11 cellular contexts compared by ENCODE assay signal in the genomic region with DNA sequence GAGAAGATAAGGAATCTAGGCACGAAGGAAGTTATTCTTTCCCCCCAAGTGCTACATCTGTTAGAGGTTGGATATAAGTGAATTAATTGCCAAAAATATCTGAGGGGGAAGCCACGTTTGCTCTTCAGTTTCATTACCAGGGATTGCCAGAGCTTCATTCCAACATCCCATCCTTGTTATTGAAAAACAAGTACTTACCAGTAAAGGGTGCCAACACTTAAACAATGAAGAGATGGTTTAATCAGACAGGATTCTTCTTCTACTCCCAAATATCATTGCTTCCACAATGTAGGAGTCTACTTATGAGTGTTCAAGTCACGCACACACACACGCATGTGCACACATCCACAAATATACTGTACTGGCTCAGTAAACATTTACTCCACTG.
DNase-seq lines count a peak whose midpoint lies in the region; ATAC-seq, FAIRE-seq and TF ChIP-seq lines count a peak whose summit lies in the region.
"Had no signal": no experiment of that assay in that cellular context is flagged by ENCODE, and none has a peak within 500 bp of the region (broad histone marks: within the 10 kb centered on the region; RNA-seq: fewer than 3 reads in every experiment).

No MANE protein-coding gene starts in this region.

- H3K9me1 ChIP-seq in keratinocyte (ENCODE audit: control insufficient read depth, extremely low read depth, insufficient read depth, low read length) = no peaks in the 10 kb centered on the region

- H3K4me3 ChIP-seq in left ventricle myocardium inferior = no peak overlapping the region
- peak overlapping the region in 2 of 3 experiments; percentile 29 to 43 for H3K4me3 ChIP-seq in keratinocyte (ENCODE audit: control insufficient read depth in 2 of 3, extremely low read depth in 1 of 3, insufficient read depth in 2 of 3, low read depth in 1 of 3, low read length in 3 of 3)

- peak overlapping the region; percentile 31 for H3K27ac ChIP-seq in left ventricle myocardium inferior (replicated peaks)
- H3K27ac ChIP-seq in keratinocyte (ENCODE audit: control insufficient read depth, insufficient read depth, low read length) = peak overlapping the region; percentile 40
- H3K27ac ChIP-seq: C4-2B, parathyroid adenoma had no signal

- H3K36me3 ChIP-seq in left ventricle myocardium inferior (no peaks in the 10 kb centered on the region), keratinocyte (ENCODE audit: control insufficient read depth in 2 of 2, extremely low read depth in 1 of 2, insufficient read depth in 2 of 2, low read length in 2 of 2) (no peaks in the 10 kb centered on the region)

- peak overlapping the region; percentile 68 for H2AFZ ChIP-seq in keratinocyte (ENCODE audit: control insufficient read depth, low read length)
- H2AFZ ChIP-seq: parathyroid adenoma had no signal

- peaks cover 17% of the 10 kb centered on the region for H3K9me3 Mint-ChIP-seq in activated T-helper 1 cell treated with anti-CD3 and anti-CD28 coated beads, Interleukin-12 subunit alpha, Interleukin-12 subunit beta, Interleukin-2, Interleukin-4 antibody, amounts not matched to agents 30 ng/mL and 10 ng/mL and 1 ng/mL, durations not matched to agents 14 hours and 24 hours and 36 hours

- no peaks in the 10 kb centered on the region for H4K20me1 ChIP-seq in keratinocyte (ENCODE audit: control insufficient read depth, extremely low read depth, insufficient read depth, low read length)

- peak overlapping the region; percentile 86 for H3K4me2 ChIP-seq in keratinocyte (ENCODE audit: control insufficient read depth, extremely low read depth, insufficient read depth, low read depth, low read length)

- no peaks in the 10 kb centered on the region for H3K79me2 ChIP-seq in keratinocyte (ENCODE audit: control insufficient read depth, insufficient read depth, low read length)
- H3K79me2 ChIP-seq: parathyroid adenoma had no signal

- H3K27ac Mint-ChIP-seq in activated T-helper 1 cell treated with anti-CD3 and anti-CD28 coated beads, Interleukin-12 subunit alpha, Interleukin-12 subunit beta, Interleukin-2, Interleukin-4 antibody, amounts not matched to agents 30 ng/mL and 10 ng/mL and 1 ng/mL, durations not matched to agents 14 hours and 24 hours and 36 hours = peak overlapping the region; percentile 100

- H3K27me3 ChIP-seq in left ventricle myocardium inferior (ENCODE audit: low read depth) (peaks cover 14% of the 10 kb centered on the region), keratinocyte (ENCODE audit: control insufficient read depth, extremely low read depth, insufficient read depth, low read length) (no peaks in the 10 kb centered on the region)

- H3K36me3 Mint-ChIP-seq in activated T-helper 1 cell treated with anti-CD3 and anti-CD28 coated beads, Interleukin-12 subunit alpha, Interleukin-12 subunit beta, Interleukin-2, Interleukin-4 antibody, amounts not matched to agents 30 ng/mL and 10 ng/mL and 1 ng/mL, durations not matched to agents 14 hours and 24 hours and 36 hours (ENCODE audit: low read depth) = peaks cover 30% of the 10 kb centered on the region

- peak overlapping the region; percentile 38 for H3K4me3 Mint-ChIP-seq in activated T-helper 1 cell treated with anti-CD3 and anti-CD28 coated beads, Interleukin-12 subunit alpha, Interleukin-12 subunit beta, Interleukin-2, Interleukin-4 antibody, amounts not matched to agents 30 ng/mL and 10 ng/mL and 1 ng/mL, durations not matched to agents 14 hours and 24 hours and 36 hours

- H3K27me3 Mint-ChIP-seq in activated T-helper 1 cell treated with anti-CD3 and anti-CD28 coated beads, Interleukin-12 subunit alpha, Interleukin-12 subunit beta, Interleukin-2, Interleukin-4 antibody, amounts not matched to agents 30 ng/mL and 10 ng/mL and 1 ng/mL, durations not matched to agents 14 hours and 24 hours and 36 hours (ENCODE audit: insufficient read depth) = no peaks in the 10 kb centered on the region

- TF ChIP-seq CTCF in left ventricle myocardium inferior (IDR thresholded peaks at IDR 0.05; ENCODE audit: borderline replicate concordance) (no peak), keratinocyte (optimal IDR thresholded peaks at IDR 0.05 in 1 of 3, IDR thresholded peaks at IDR 0.05 in 1 of 3, conservative IDR thresholded peaks at IDR 0.05 in 1 of 3; ENCODE audit: extremely low read depth in 1 of 3, insufficient read depth in 2 of 3, low read length in 3 of 3) (no peak)

- no peak for FAIRE-seq in keratinocyte (lab: Jason Lieb, UNC)

- H3K4me1 ChIP-seq in left ventricle myocardium inferior (peaks cover 7% of the 10 kb centered on the region), keratinocyte (ENCODE audit: control insufficient read depth, extremely low read depth, insufficient read depth, low read length) (peaks cover 17% of the 10 kb centered on the region)
- H3K4me1 ChIP-seq: parathyroid adenoma had no signal

- dilution Hi-C loops in keratinocyte (cut with MboI; ENCODE audit: extremely low pct_ligation_motif_present, low sequenced_read_pairs) = no loop called here

- peaks cover 94% of the 10 kb centered on the region for H3K4me1 Mint-ChIP-seq in activated T-helper 1 cell treated with anti-CD3 and anti-CD28 coated beads, Interleukin-12 subunit alpha, Interleukin-12 subunit beta, Interleukin-2, Interleukin-4 antibody, amounts not matched to agents 30 ng/mL and 10 ng/mL and 1 ng/mL, durations not matched to agents 14 hours and 24 hours and 36 hours (ENCODE audit: low read depth)

- no peak overlapping the region for H3K9ac ChIP-seq in keratinocyte (ENCODE audit: control insufficient read depth, extremely low read depth, insufficient read depth, low read length)
- H3K9ac ChIP-seq: parathyroid adenoma had no signal

- peaks cover 17% of the 10 kb centered on the region for H3K9me3 ChIP-seq in left ventricle myocardium inferior (replicated peaks)
- no peaks in the 10 kb centered on the region for H3K9me3 ChIP-seq in keratinocyte (ENCODE audit: control insufficient read depth, low read depth, low read length)

- no peak for DNase-seq in left ventricle myocardium inferior
- no peak for DNase-seq in cardiac septum (ENCODE audit: low spot score)
- DNase-seq in activated T-helper 1 cell treated with anti-CD3 and anti-CD28 coated beads, Interleukin-12 subunit alpha, Interleukin-12 subunit beta, Interleukin-2, Interleukin-4 antibody, amounts not matched to agents 30 ng/mL and 10 ng/mL and 1 ng/mL, durations not matched to agents 14 hours and 24 hours and 36 hours (ENCODE audit: low spot score) = no peak
- no peak for DNase-seq in keratinocyte (ENCODE audit: low read depth, low spot score)
- DNase-seq in NCI-H2227 (lab: John Stamatoyannopoulos, UW; ENCODE audit: unreplicated experiment) = no peak
- DNase-seq: left ventricle myocardium superior had no signal

- intact Hi-C loops in left ventricle myocardium inferior (cut with micrococcal nuclease) = loop anchor here (10.0 kb wide), 1 partner anchor 359 kb away; no protein-coding TSS in a partner anchor
- intact Hi-C loops in cardiac septum (cut with DNase I) = no loop called here
- intact Hi-C loops in activated T-helper 1 cell treated with anti-CD3 and anti-CD28 coated beads, Interleukin-12 subunit alpha, Interleukin-12 subunit beta, Interleukin-2, Interleukin-4 antibody, amounts not matched to agents 30 ng/mL and 10 ng/mL and 1 ng/mL, durations not matched to agents 14 hours and 24 hours and 36 hours (cut with micrococcal nuclease) = loop anchor here (10.0 kb wide), 3 partner anchors 421 to 1009 kb away; partner anchors contain the start of gene HDAC7

- ATAC-seq in GM19035 (IDR thresholded peaks at IDR 0.05; ENCODE audit: unreplicated experiment) (no peak), HG03139 (IDR thresholded peaks at IDR 0.05; ENCODE audit: unreplicated experiment) (no peak), GM21528 (IDR thresholded peaks at IDR 0.05; ENCODE audit: low FRiP score, unreplicated experiment) (no peak)
